In the genomic region with DNA sequence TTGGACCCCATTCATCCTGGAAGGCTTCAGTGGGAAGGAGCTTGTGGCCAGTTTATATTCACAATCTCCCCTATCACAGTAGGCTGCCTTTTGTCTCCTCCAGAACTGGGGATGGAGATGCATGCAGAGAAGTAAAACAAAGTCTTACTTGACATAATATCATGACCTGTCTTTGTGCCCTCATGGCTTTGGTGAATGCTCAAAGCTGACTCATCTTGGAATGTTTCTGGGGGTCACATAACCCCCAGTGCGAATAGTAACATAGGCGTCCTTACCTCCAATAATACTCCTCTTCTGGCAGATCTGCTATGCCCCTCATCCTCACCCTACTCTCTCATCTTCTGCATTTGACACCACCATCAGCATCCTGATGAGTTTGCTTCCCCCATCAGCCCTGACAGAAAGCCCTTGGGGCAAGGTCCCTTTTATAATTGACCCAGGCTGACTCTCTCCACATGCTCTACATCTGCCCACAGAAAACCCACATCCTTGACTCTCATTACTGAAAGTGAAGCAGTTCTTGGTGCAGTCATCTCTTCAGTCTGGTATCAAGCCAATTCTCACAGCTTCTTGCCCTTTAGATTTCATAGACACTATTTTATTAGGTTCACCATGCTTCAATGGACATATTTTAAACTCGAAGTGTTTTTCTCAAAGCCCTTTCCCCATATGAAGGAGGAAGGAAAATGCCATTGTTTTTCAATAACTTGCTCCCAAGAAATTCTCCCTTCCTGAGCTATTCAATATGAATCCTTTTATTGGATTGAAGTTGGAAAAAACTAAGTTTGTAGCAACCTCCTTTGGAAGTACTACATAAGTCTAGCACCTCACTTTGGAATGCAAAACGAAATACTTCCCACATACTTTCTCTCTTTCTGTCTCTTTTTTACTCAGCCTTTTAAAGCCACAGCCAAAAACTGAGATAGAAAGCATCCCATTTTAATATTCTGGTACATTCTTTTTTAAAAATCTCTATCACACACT, we compare ENCODE assay signal across 10 cellular contexts. TPM values are rescaled to one million over a fixed set of nuclear protein-coding genes. Genes with fewer than 3 reads are reported as not detected.
DNase-seq lines count a peak whose midpoint lies in the region; ATAC-seq and TF ChIP-seq lines count a peak whose summit lies in the region.
"Had no signal": no experiment of that assay in that cellular context is flagged by ENCODE, and none has a peak within 500 bp of the region (broad histone marks: within the 10 kb centered on the region; RNA-seq: fewer than 3 reads in every experiment).

No MANE protein-coding gene starts in this region.

- peak overlapping the region; percentile 33; the same call in 1 of the 2 replicates for H3K4me3 ChIP-seq in OCI-LY3 (ENCODE audit: low read length)
- H3K4me3 ChIP-seq: gastroesophageal sphincter had no signal

- peak overlapping the region; percentile 10; the same call in 1 of the 2 replicates for H3K9ac ChIP-seq in OCI-LY3 (ENCODE audit: low read length)

- H3K36me3 ChIP-seq in OCI-LY3 (replicated peaks; ENCODE audit: low read depth, low read length), result no peaks in the 10 kb centered on the region
- H3K36me3 ChIP-seq: gastroesophageal sphincter had no signal

- H2AFZ ChIP-seq in OCI-LY3 (ENCODE audit: low read depth, low read length), result no peak overlapping the region

- no peaks in the 10 kb centered on the region for H3K27me3 ChIP-seq in OCI-LY3 (ENCODE audit: low read depth, low read length)
- H3K27me3 ChIP-seq: gastroesophageal sphincter had no signal

- DNase-seq in osteocyte (ENCODE audit: extremely low spot score, unreplicated experiment), result no peak
- DNase-seq in Calu3, result no peak
- no peak for DNase-seq in endothelial cell (ENCODE audit: low spot score)
- no peak for DNase-seq in activated naive CD4-positive, alpha-beta T cell treated with Interleukin-2 at 50 U/mL for 16 hours
- no peak for DNase-seq in Right ventricle myocardium inferior (ENCODE audit: missing footprints)
- DNase-seq: stimulated activated CD4-positive, alpha-beta T cell treated with anti-CD3 and anti-CD28 coated beads, Interleukin-2, amount 100 ng/mL, for 48 hours had no signal

- intact Hi-C loops in Calu3 (cut with micrococcal nuclease; ENCODE audit: unreplicated experiment), result loop anchor here (5.0 kb wide), 1 partner anchor 93 kb away; no protein-coding TSS in a partner anchor
- intact Hi-C loops in Right ventricle myocardium inferior (cut with DNase I), result no loop called here

- H3K36me3 Mint-ChIP-seq in osteocyte (ENCODE audit: unreplicated experiment), result no peaks in the 10 kb centered on the region
- peaks cover 5% of the 10 kb centered on the region for H3K36me3 Mint-ChIP-seq in Calu3 (ENCODE audit: insufficient read depth, unreplicated experiment)
- no peaks in the 10 kb centered on the region for H3K36me3 Mint-ChIP-seq in endothelial cell (ENCODE audit: low read depth, unreplicated experiment)

- H3K4me2 ChIP-seq in OCI-LY3 (ENCODE audit: low read length), result peak overlapping the region; percentile 55

- H3K9me3 Mint-ChIP-seq in osteocyte (ENCODE audit: unreplicated experiment) (no peaks in the 10 kb centered on the region), Calu3 (ENCODE audit: low read depth, unreplicated experiment) (no peaks in the 10 kb centered on the region), endothelial cell (ENCODE audit: unreplicated experiment) (no peaks in the 10 kb centered on the region)

- no peaks in the 10 kb centered on the region for H4K20me1 ChIP-seq in OCI-LY3 (ENCODE audit: insufficient read depth, low read length)

- H3K4me1 Mint-ChIP-seq in osteocyte (ENCODE audit: unreplicated experiment) (peaks cover 41% of the 10 kb centered on the region), Calu3 (ENCODE audit: low read depth, unreplicated experiment) (peaks cover 53% of the 10 kb centered on the region), endothelial cell (ENCODE audit: unreplicated experiment) (peaks cover 2% of the 10 kb centered on the region)

- CTCF ChIA-PET in Calu3 (lab: Charles Lee), result no interaction called here

- BruUV-seq in Calu3 (replicated peaks; lab: Mats Ljungman, UMichigan), result no TSS peak

- ATAC-seq in GM18870 (IDR thresholded peaks at IDR 0.05; ENCODE audit: unreplicated experiment), result peak; percentile 100
- ATAC-seq in HG02588 (IDR thresholded peaks at IDR 0.05; ENCODE audit: unreplicated experiment), result peak; percentile 100
- no peak for ATAC-seq in Right ventricle myocardium inferior
- ATAC-seq: gastroesophageal sphincter had no signal

- H3K9me3 ChIP-seq in OCI-LY3 (ENCODE audit: insufficient read depth, low read length), result no peaks in the 10 kb centered on the region
- H3K9me3 ChIP-seq: gastroesophageal sphincter had no signal

- no peaks in the 10 kb centered on the region for H3K79me2 ChIP-seq in OCI-LY3 (ENCODE audit: low read length)

- H3K4me1 ChIP-seq in OCI-LY3 (ENCODE audit: low read length), result peaks cover 52% of the 10 kb centered on the region

- TF ChIP-seq CTCF in OCI-LY3 (IDR thresholded peaks at IDR 0.05; ENCODE audit: low read depth, low read length) (no peak), osteocyte (IDR thresholded peaks at IDR 0.05) (no peak), Calu3 (IDR thresholded peaks at IDR 0.05; ENCODE audit: unreplicated experiment) (no peak), endothelial cell (IDR thresholded peaks at IDR 0.05; ENCODE audit: unreplicated experiment) (no peak)

- H3K27ac Mint-ChIP-seq in osteocyte (ENCODE audit: unreplicated experiment) (peak overlapping the region; percentile 85), Calu3 (ENCODE audit: unreplicated experiment) (no peak overlapping the region), endothelial cell (ENCODE audit: unreplicated experiment) (no peak overlapping the region)

- H3K4me3 Mint-ChIP-seq in osteocyte (ENCODE audit: unreplicated experiment) (no peak overlapping the region), Calu3 (ENCODE audit: low read depth, unreplicated experiment) (no peak overlapping the region), endothelial cell (ENCODE audit: unreplicated experiment) (no peak overlapping the region)

- H3K27ac ChIP-seq in OCI-LY3 (ENCODE audit: low read length), result peak overlapping the region; percentile 44
- H3K27ac ChIP-seq: gastroesophageal sphincter had no signal

- H3K27me3 Mint-ChIP-seq in osteocyte (ENCODE audit: unreplicated experiment) (no peaks in the 10 kb centered on the region), Calu3 (ENCODE audit: unreplicated experiment) (no peaks in the 10 kb centered on the region), endothelial cell (ENCODE audit: unreplicated experiment) (no peaks in the 10 kb centered on the region)

RNA-seq across cellular contexts. Expression of a gene that starts 36.6 kb away (rescaled TPM):
- not detected in 2 replicates for total RNA-seq in osteocyte
- total RNA-seq in Calu3 (2022), result not detected in 2 replicates
- total RNA-seq in endothelial cell (ENCODE audit: unreplicated experiment), result not detected
- total RNA-seq in Right ventricle myocardium inferior, result 0.11 TPM
- total RNA-seq: gastroesophageal sphincter had no signal
